Comparison of ENCODE assay signal across 1 cellular context in the genomic region with DNA sequence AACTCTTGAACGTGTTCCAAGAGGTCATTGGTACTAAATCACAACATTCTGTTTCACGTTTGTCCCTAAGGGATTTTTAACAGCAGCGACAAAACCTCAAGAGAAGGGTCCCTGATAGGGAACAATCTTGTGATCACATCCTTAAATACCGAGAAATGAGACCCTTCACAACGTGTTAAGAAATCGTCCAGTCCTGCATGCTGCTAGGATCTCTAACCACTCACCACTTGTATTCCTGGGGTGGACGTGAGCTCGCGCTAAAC.
TF ChIP-seq lines count a peak whose summit lies in the region.

No MANE protein-coding gene starts in this region.

TF ChIP-seq in GM12878, 131 proteins besides CTCF, POLR2A, EP300 and RAD21 (continued from another document):
- TF ChIP-seq PBX3 (IDR thresholded peaks at IDR 0.05; ENCODE audit: insufficient replicate concordance, low read depth, low read length) (no peak), SMC3 (IDR thresholded peaks at IDR 0.05; ENCODE audit: borderline replicate concordance, low read length) (no peak), MYC (IDR thresholded peaks at IDR 0.05; ENCODE audit: insufficient read depth, insufficient read length, insufficient replicate concordance, low read length, severe bottlenecking) (no peak), ASH2L (IDR thresholded peaks at IDR 0.05; ENCODE audit: borderline replicate concordance, low read depth) (no peak), TARDBP (IDR thresholded peaks at IDR 0.05; ENCODE audit: borderline replicate concordance) (no peak), IRF4 (IDR thresholded peaks at IDR 0.05; ENCODE audit: low read depth, low read length) (no peak), SMAD1 (IDR thresholded peaks at IDR 0.05; ENCODE audit: low read depth, partially characterized antibody) (no peak), HCFC1 (IDR thresholded peaks at IDR 0.05; ENCODE audit: low read length) (no peak), WRNIP1 (IDR thresholded peaks at IDR 0.05; ENCODE audit: borderline replicate concordance, low read depth, low read length) (no peak), BRCA1 (IDR thresholded peaks at IDR 0.05; ENCODE audit: low read depth, low read length) (no peak), ESRRA (IDR thresholded peaks at IDR 0.05; ENCODE audit: low read length) (no peak), POLR2AphosphoS2 (IDR thresholded peaks at IDR 0.05; ENCODE audit: low read depth, low read length) (no peak), ETV6 (conservative IDR thresholded peaks at IDR 0.05 in 1 of 2, IDR thresholded peaks at IDR 0.05 in 1 of 2; ENCODE audit: borderline replicate concordance in 1 of 2, low read depth in 1 of 2) (no peak), BCL11A (IDR thresholded peaks at IDR 0.05; ENCODE audit: low read depth, low read length) (no peak), PAX8 (IDR thresholded peaks at IDR 0.05) (no peak), YBX1 (IDR thresholded peaks at IDR 0.05) (no peak)
